In the genomic region with DNA sequence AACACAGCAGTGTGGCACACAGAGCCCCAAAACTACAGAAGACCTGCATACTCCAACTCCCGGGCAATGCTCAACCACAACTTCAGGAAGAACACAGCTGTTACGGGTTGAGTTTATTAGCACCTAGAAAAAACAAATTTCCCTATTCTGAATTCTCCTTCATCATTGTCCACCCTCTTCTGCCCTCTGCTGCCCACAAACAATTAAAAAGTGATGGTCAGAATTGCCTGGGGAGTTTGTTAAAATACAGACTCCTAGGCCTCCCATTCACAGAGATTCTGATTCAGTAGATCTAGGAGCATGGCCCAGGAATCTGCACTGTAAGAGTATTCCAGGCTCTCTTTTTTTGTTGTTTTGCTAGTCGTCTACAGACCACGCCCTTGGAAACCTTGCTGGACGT, we compare ENCODE assay signal across 1 cellular context.
TF ChIP-seq lines count a peak whose summit lies in the region.

No MANE protein-coding gene starts in this region.

TF ChIP-seq in HCT116, 20 proteins besides CTCF, POLR2A, EP300 and RAD21 (continued from another document):
- TF ChIP-seq, protein P1, sequence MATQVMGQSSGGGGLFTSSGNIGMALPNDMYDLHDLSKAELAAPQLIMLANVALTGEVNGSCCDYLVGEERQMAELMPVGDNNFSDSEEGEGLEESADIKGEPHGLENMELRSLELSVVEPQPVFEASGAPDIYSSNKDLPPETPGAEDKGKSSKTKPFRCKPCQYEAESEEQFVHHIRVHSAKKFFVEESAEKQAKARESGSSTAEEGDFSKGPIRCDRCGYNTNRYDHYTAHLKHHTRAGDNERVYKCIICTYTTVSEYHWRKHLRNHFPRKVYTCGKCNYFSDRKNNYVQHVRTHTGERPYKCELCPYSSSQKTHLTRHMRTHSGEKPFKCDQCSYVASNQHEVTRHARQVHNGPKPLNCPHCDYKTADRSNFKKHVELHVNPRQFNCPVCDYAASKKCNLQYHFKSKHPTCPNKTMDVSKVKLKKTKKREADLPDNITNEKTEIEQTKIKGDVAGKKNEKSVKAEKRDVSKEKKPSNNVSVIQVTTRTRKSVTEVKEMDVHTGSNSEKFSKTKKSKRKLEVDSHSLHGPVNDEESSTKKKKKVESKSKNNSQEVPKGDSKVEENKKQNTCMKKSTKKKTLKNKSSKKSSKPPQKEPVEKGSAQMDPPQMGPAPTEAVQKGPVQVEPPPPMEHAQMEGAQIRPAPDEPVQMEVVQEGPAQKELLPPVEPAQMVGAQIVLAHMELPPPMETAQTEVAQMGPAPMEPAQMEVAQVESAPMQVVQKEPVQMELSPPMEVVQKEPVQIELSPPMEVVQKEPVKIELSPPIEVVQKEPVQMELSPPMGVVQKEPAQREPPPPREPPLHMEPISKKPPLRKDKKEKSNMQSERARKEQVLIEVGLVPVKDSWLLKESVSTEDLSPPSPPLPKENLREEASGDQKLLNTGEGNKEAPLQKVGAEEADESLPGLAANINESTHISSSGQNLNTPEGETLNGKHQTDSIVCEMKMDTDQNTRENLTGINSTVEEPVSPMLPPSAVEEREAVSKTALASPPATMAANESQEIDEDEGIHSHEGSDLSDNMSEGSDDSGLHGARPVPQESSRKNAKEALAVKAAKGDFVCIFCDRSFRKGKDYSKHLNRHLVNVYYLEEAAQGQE (IDR thresholded peaks at IDR 0.05; ENCODE audit: low read depth) = no peak
- TF ChIP-seq EZH2phosphoT487 (IDR thresholded peaks at IDR 0.05; ENCODE audit: borderline replicate concordance) (no peak), ELF1 (IDR thresholded peaks at IDR 0.05; ENCODE audit: borderline replicate concordance, low read depth) (no peak), ZNF274 (IDR thresholded peaks at IDR 0.05; ENCODE audit: low read depth, low read length) (no peak), YY1 (IDR thresholded peaks at IDR 0.05; ENCODE audit: extremely low read depth, insufficient replicate concordance, low read depth, low read length) (no peak), FOSL1 (IDR thresholded peaks at IDR 0.05; ENCODE audit: low read depth) (no peak), SP1 (IDR thresholded peaks at IDR 0.05; ENCODE audit: low read depth) (no peak), JUND (IDR thresholded peaks at IDR 0.05) (no peak), TCF7L2 (IDR thresholded peaks at IDR 0.05; ENCODE audit: borderline replicate concordance, extremely low read depth, insufficient read depth, insufficient read length) (no peak), EGR1 (IDR thresholded peaks at IDR 0.05; ENCODE audit: low read depth) (no peak), ATF3 (IDR thresholded peaks at IDR 0.05) (no peak)
